In genomic region chr5:38540348-38540747, GRCh38 we compare ENCODE assay signal across 12 cellular contexts. TPM values are rescaled to one million over a fixed set of nuclear protein-coding genes. Genes with fewer than 3 reads are reported as not detected.
DNase-seq lines count a peak whose midpoint lies in the region; ATAC-seq and TF ChIP-seq lines count a peak whose summit lies in the region.
"Had no signal": no experiment of that assay in that cellular context is flagged by ENCODE, and none has a peak within 500 bp of the region (broad histone marks: within the 10 kb centered on the region; RNA-seq: fewer than 3 reads in every experiment).

No MANE protein-coding gene starts in this region.

- H3K4me1 ChIP-seq in left lung (peaks cover 22 to 48% of the 10 kb centered on the region in 2 donors), upper lobe of left lung (peaks cover 39 to 83% (median 58%) of the 10 kb centered on the region in 4 donors)

- no peak overlapping the region for H3K27ac Mint-ChIP-seq in activated naive CD8-positive, alpha-beta T cell treated with anti-CD3 and anti-CD28 coated beads for 36 hours
- H3K27ac Mint-ChIP-seq: stimulated activated naive B cell treated with anti-CD40 and anti-IgM and Interleukin-4, amounts not matched to agents 10 μg/mL and 1 μg/mL and 100 μg/mL, for 72 hours had no signal

- in situ Hi-C loops in KBM-7 (cut with MboI; ENCODE audit: low pct_unique_long_range_greater_than_20kb, low sequenced_read_pairs) = no loop called here

- peaks cover 23% of the 10 kb centered on the region for H3K27me3 Mint-ChIP-seq in activated naive CD8-positive, alpha-beta T cell treated with anti-CD3 and anti-CD28 coated beads for 36 hours

- peak; percentile 88 for ATAC-seq in left lung
- ATAC-seq in upper lobe of left lung (ENCODE audit: low FRiP score in 2 of 2) = peak in 1 of 2 donors; percentile 80
- ATAC-seq: stimulated activated naive B cell treated with anti-CD40 and anti-IgM and Interleukin-4, amounts not matched to agents 10 μg/mL and 1 μg/mL and 100 μg/mL, for 72 hours had no signal

- intact Hi-C loops in left lung (cut with DNase I) = no loop called here

- no peak overlapping the region for H3K4me3 ChIP-seq in left lung
- no peak overlapping the region for H3K4me3 ChIP-seq in upper lobe of left lung
- H3K4me3 ChIP-seq: hepatocyte had no signal

- WGBS in upper lobe of left lung, 2 donors = 49 to 50% methylated on average over 4 of the region's 4 CpGs

- H3K9me3 ChIP-seq in left lung (no peaks in the 10 kb centered on the region), upper lobe of left lung (no peaks in the 10 kb centered on the region)

- no peak for TF ChIP-seq CTCF in left lung (IDR thresholded peaks at IDR 0.05)
- TF ChIP-seq CTCF in upper lobe of left lung (IDR thresholded peaks at IDR 0.05) = no peak

- H3K36me3 ChIP-seq in left lung (no peaks in the 10 kb centered on the region), upper lobe of left lung (no peaks in the 10 kb centered on the region)

- H3K27ac ChIP-seq in left lung (peak overlapping the region; percentile 45 to 62), upper lobe of left lung (peak overlapping the region; percentile 21 to 65 (median 45))
- H3K27ac ChIP-seq: hepatocyte had no signal

- no peaks in the 10 kb centered on the region for H3K27me3 ChIP-seq in left lung
- no peaks in the 10 kb centered on the region for H3K27me3 ChIP-seq in upper lobe of left lung
- H3K27me3 ChIP-seq: hepatocyte had no signal

- H3K36me3 Mint-ChIP-seq in activated naive CD8-positive, alpha-beta T cell treated with anti-CD3 and anti-CD28 coated beads for 36 hours = no peaks in the 10 kb centered on the region
- H3K36me3 Mint-ChIP-seq: stimulated activated naive B cell treated with anti-CD40 and anti-IgM and Interleukin-4, amounts not matched to agents 10 μg/mL and 1 μg/mL and 100 μg/mL, for 72 hours had no signal

- peak; percentile 38 to 76 for DNase-seq in NCI-H2081 (lab: John Stamatoyannopoulos, UW)
- no peak for DNase-seq in NCI-H2081 treated with DMSO at 0.1 percent for 48 hours (lab: John Stamatoyannopoulos, UW)
- peak; percentile 93 for DNase-seq in SHP77 treated with DMSO at 0.1 percent for 48 hours (lab: John Stamatoyannopoulos, UW)
- peak; percentile 62 to 72 for DNase-seq in left lung
- peak; percentile 43 to 83 for DNase-seq in upper lobe of left lung
- DNase-seq in KBM-7 = no peak
- DNase-seq in activated naive CD8-positive, alpha-beta T cell treated with anti-CD3 and anti-CD28 coated beads for 36 hours = no peak
- DNase-seq in MV-4-11 (lab: John Stamatoyannopoulos, UW) = no peak
- DNase-seq: 8988T; Kasumi-1; stimulated activated naive B cell treated with anti-CD40 and anti-IgM and Interleukin-4, amounts not matched to agents 10 μg/mL and 1 μg/mL and 100 μg/mL, for 72 hours had no signal

- peak in 1 of 4 donors; percentile 42 for TF ChIP-seq POLR2A in upper lobe of left lung (IDR thresholded peaks at IDR 0.05)

- H3K4me1 Mint-ChIP-seq in activated naive CD8-positive, alpha-beta T cell treated with anti-CD3 and anti-CD28 coated beads for 36 hours = no peaks in the 10 kb centered on the region
- H3K4me1 Mint-ChIP-seq: stimulated activated naive B cell treated with anti-CD40 and anti-IgM and Interleukin-4, amounts not matched to agents 10 μg/mL and 1 μg/mL and 100 μg/mL, for 72 hours had no signal

- TF ChIP-seq EP300 in upper lobe of left lung (IDR thresholded peaks at IDR 0.05) = peak in 1 of 4 donors; percentile 16

- no peaks in the 10 kb centered on the region for H3K9me3 Mint-ChIP-seq in activated naive CD8-positive, alpha-beta T cell treated with anti-CD3 and anti-CD28 coated beads for 36 hours

- no peak overlapping the region for H3K4me3 Mint-ChIP-seq in activated naive CD8-positive, alpha-beta T cell treated with anti-CD3 and anti-CD28 coated beads for 36 hours
- H3K4me3 Mint-ChIP-seq: stimulated activated naive B cell treated with anti-CD40 and anti-IgM and Interleukin-4, amounts not matched to agents 10 μg/mL and 1 μg/mL and 100 μg/mL, for 72 hours had no signal

RNA-seq across cellular contexts. Expression of gene LIFR, which starts 16.1 kb away (rescaled TPM):
- 10 to 100 TPM; 52.6 to 76.2 TPM for total RNA-seq in left lung
- total RNA-seq in upper lobe of left lung = 100 to 1,000 TPM in 1 of 6 donors, 10 to 100 TPM in 5; 69.1 to 103 (median 85.8) TPM
- not detected for total RNA-seq in activated naive CD8-positive, alpha-beta T cell treated with anti-CD3 and anti-CD28 coated beads for 36 hours

Comparison
In these comparisons a context has a peak if more than half of its experiments do, and no peak if none do; other contexts are left out.
1. DNase-seq: peak in NCI-H2081 (2 of 2), SHP77 treated with DMSO at 0.1 percent for 48 hours (single experiment), left lung (2 of 2) and upper lobe of left lung (2 of 2); none in NCI-H2081 treated with DMSO at 0.1 percent for 48 hours (single experiment), KBM-7 (single experiment), activated naive CD8-positive, alpha-beta T cell treated with anti-CD3 and anti-CD28 coated beads for 36 hours (single experiment) and MV-4-11 (single experiment).
2. RNA of gene LIFR, which starts 16.1 kb away (total RNA-seq): 69.1 to 103 TPM in upper lobe of left lung and 52.6 to 76.2 TPM in left lung; not detected in activated naive CD8-positive, alpha-beta T cell treated with anti-CD3 and anti-CD28 coated beads for 36 hours; every median in the first group is over 10 times any median in the second.